In genomic region chr2:197201874-197202273, GRCh38 we compare ENCODE assay signal across 15 cellular contexts.
DNase-seq lines count a peak whose midpoint lies in the region; TF ChIP-seq lines count a peak whose summit lies in the region.
"Had no signal": no experiment of that assay in that cellular context is flagged by ENCODE, and none has a peak within 500 bp of the region (broad histone marks: within the 10 kb centered on the region; RNA-seq: fewer than 3 reads in every experiment).

No MANE protein-coding gene starts in this region.

- H3K9me3 Mint-ChIP-seq in Calu3 (ENCODE audit: low read depth, unreplicated experiment) (no peaks in the 10 kb centered on the region), mesothelial cell of epicardium (peaks cover 3% of the 10 kb centered on the region)

- CTCF ChIA-PET in Calu3 (lab: Charles Lee), result interaction anchor here (0.6 kb wide), 2 partner anchors 106 to 1560 kb away, joined by 4 to 8 read pairs; no protein-coding TSS in a partner anchor

- no TSS peak for BruUV-seq in Calu3 (replicated peaks; lab: Mats Ljungman, UMichigan)

- H3K27ac ChIP-seq in WERI-Rb-1, result no peak overlapping the region
- H3K27ac ChIP-seq: pancreas, tibial artery had no signal

- H3K27me3 Mint-ChIP-seq in Calu3 (ENCODE audit: unreplicated experiment), result no peaks in the 10 kb centered on the region
- no peaks in the 10 kb centered on the region for H3K27me3 Mint-ChIP-seq in mesothelial cell of epicardium (ENCODE audit: low read depth)

- no peaks in the 10 kb centered on the region for H3K27me3 ChIP-seq in WERI-Rb-1 (ENCODE audit: insufficient read depth, low read depth, severe bottlenecking)
- H3K27me3 ChIP-seq: pancreas, tibial artery had no signal

- intact Hi-C loops in Calu3 (cut with micrococcal nuclease; ENCODE audit: unreplicated experiment), result no loop called here

- H3K4me3 Mint-ChIP-seq in Calu3 (ENCODE audit: low read depth, unreplicated experiment) (no peak overlapping the region), mesothelial cell of epicardium (no peak overlapping the region)

- peak; percentile 19 for DNase-seq in DMS53 (lab: John Stamatoyannopoulos, UW)
- no peak for DNase-seq in DMS53 treated with DMSO at 0.1 percent for 48 hours (lab: John Stamatoyannopoulos, UW; ENCODE audit: unreplicated experiment)
- peak; percentile 8 for DNase-seq in COLO668 (lab: John Stamatoyannopoulos, UW; ENCODE audit: unreplicated experiment)
- peak; percentile 38 for DNase-seq in WERI-Rb-1
- peak; percentile 46 for DNase-seq in epithelial cell of esophagus (ENCODE audit: low read depth)
- no peak for DNase-seq in HCEC 1CT
- no peak for DNase-seq in Calu3
- DNase-seq in mesothelial cell of epicardium (ENCODE audit: low spot score in 2 of 2, unreplicated experiment in 2 of 2), result no peak
- DNase-seq: 8988T; activated CD8-positive, alpha-beta memory T cell treated with anti-CD3 and anti-CD28 coated beads for 24 hours; MM.1S; NCI-H446; pancreas; tibial artery had no signal

- TF ChIP-seq CTCF in WERI-Rb-1 (IDR thresholded peaks at IDR 0.05; ENCODE audit: low read depth, low read length) (no peak), epithelial cell of esophagus (IDR thresholded peaks at IDR 0.05; ENCODE audit: insufficient read depth, low read depth, low read length, missing control alignments) (no peak), Calu3 (IDR thresholded peaks at IDR 0.05; ENCODE audit: unreplicated experiment) (no peak), mesothelial cell of epicardium (IDR thresholded peaks at IDR 0.05; ENCODE audit: unreplicated experiment) (no peak)

- H3K4me3 ChIP-seq in WERI-Rb-1 (ENCODE audit: low read depth, low read length) (no peak overlapping the region), epithelial cell of esophagus (ENCODE audit: low read length) (no peak overlapping the region)
- H3K4me3 ChIP-seq: pancreas, smooth muscle cell, tibial artery had no signal

- no peaks in the 10 kb centered on the region for H3K9me3 ChIP-seq in WERI-Rb-1 (ENCODE audit: severe bottlenecking)
- H3K9me3 ChIP-seq: pancreas, tibial artery had no signal

- H3K27ac Mint-ChIP-seq in Calu3 (ENCODE audit: unreplicated experiment), result no peak overlapping the region
- no peak overlapping the region for H3K27ac Mint-ChIP-seq in mesothelial cell of epicardium

- H3K36me3 Mint-ChIP-seq in Calu3 (ENCODE audit: insufficient read depth, unreplicated experiment) (no peaks in the 10 kb centered on the region), mesothelial cell of epicardium (no peaks in the 10 kb centered on the region)

- H3K36me3 ChIP-seq in WERI-Rb-1, result no peaks in the 10 kb centered on the region
- H3K36me3 ChIP-seq: pancreas, tibial artery had no signal

- H3K4me1 Mint-ChIP-seq in Calu3 (ENCODE audit: low read depth, unreplicated experiment), result peaks cover 17% of the 10 kb centered on the region
- H3K4me1 Mint-ChIP-seq in mesothelial cell of epicardium, result peaks cover 8% of the 10 kb centered on the region

Comparison
In these comparisons a context has a peak if more than half of its experiments do, and no peak if none do; other contexts are left out.
1. DNase-seq: peak in DMS53 (single experiment), COLO668 (single experiment), WERI-Rb-1 (single experiment) and epithelial cell of esophagus (single experiment); none in DMS53 treated with DMSO at 0.1 percent for 48 hours (single experiment), HCEC 1CT (single experiment), Calu3 (single experiment) and mesothelial cell of epicardium (0 of 2).